ENCODE assay signal across 9 cellular contexts in genomic region chr18:78853341-78853740, GRCh38.
"Had no signal": no experiment of that assay in that cellular context is flagged by ENCODE, and none has a peak within 500 bp of the region (broad histone marks: within the 10 kb centered on the region; RNA-seq: fewer than 3 reads in every experiment).

No MANE protein-coding gene starts in this region.

- DNase-seq: GM23248, GOT3, HFFc6, KBM-7 had no signal

- H2AFZ ChIP-seq: GM23248 had no signal

- H3K36me3 ChIP-seq: HAP-1 had no signal

- H3K9ac ChIP-seq: GM23248, KMS-11 had no signal

- FAIRE-seq: H54, HepG2 had no signal

- H3K4me2 ChIP-seq: KMS-11 had no signal

- H3K27ac ChIP-seq: GM23248, KMS-11 had no signal

- ATAC-seq: HCT116, HepG2 had no signal

- H3K9me3 ChIP-seq: HAP-1 had no signal

- H3K4me1 ChIP-seq: HAP-1 had no signal

- H3K4me3 ChIP-seq: GM23248, HAP-1 had no signal
